ENCODE assay signal across 22 cellular contexts in the genomic region with DNA sequence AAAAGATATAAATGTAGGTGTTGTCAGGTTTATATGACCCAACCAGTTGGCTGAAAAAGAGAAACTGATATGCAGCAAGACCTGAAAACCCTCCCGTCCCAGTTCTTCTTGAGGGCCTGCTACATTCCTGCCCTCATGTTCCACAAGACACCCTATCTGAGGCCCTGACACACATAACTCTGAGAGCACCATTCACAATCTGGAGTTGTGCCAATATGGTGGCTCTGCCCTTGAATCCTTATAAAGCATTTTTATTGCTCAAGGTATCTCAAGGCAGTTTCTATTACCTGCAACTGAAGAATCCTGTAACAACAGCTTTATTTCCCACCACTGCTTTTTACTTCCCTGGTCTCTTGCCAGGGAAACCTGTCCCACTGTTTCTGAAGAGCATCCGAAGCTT. TPM values are rescaled to one million over a fixed set of nuclear protein-coding genes. Genes with fewer than 3 reads are reported as not detected.
A peak's percentile ranks its signal among the peaks of the same experiment; 100 is the strongest.
DNase-seq lines count a peak whose midpoint lies in the region; ATAC-seq and TF ChIP-seq lines count a peak whose summit lies in the region.
"Had no signal": no experiment of that assay in that cellular context is flagged by ENCODE, and none has a peak within 500 bp of the region (broad histone marks: within the 10 kb centered on the region; RNA-seq: fewer than 3 reads in every experiment).

No MANE protein-coding gene starts in this region.

- CTCF ChIA-PET in RWPE1 (lab: Yijun Ruan, JAX), result no interaction called here

- no peaks in the 10 kb centered on the region for H3K27me3 Mint-ChIP-seq in activated naive CD8-positive, alpha-beta T cell treated with anti-CD3 and anti-CD28 coated beads, Interleukin-2, amount 10 ng/mL, durations not matched to agents 7 days and 5 days
- no peaks in the 10 kb centered on the region for H3K27me3 Mint-ChIP-seq in activated naive CD8-positive, alpha-beta T cell treated with anti-CD3 and anti-CD28 coated beads for 36 hours
- H3K27me3 Mint-ChIP-seq: CD4-positive, alpha-beta memory T cell had no signal

- TF ChIP-seq CTCF in RWPE1 (conservative IDR thresholded peaks at IDR 0.05; ENCODE audit: low read depth), result no peak
- no peak for TF ChIP-seq CTCF in transverse colon (IDR thresholded peaks at IDR 0.05)

- H3K36me3 Mint-ChIP-seq in activated naive CD8-positive, alpha-beta T cell treated with anti-CD3 and anti-CD28 coated beads, Interleukin-2, amount 10 ng/mL, durations not matched to agents 7 days and 5 days, result peaks cover 72% of the 10 kb centered on the region
- H3K36me3 Mint-ChIP-seq in activated naive CD8-positive, alpha-beta T cell treated with anti-CD3 and anti-CD28 coated beads for 36 hours, result peaks cover 64% of the 10 kb centered on the region

- H3K4me1 Mint-ChIP-seq in activated naive CD8-positive, alpha-beta T cell treated with anti-CD3 and anti-CD28 coated beads, Interleukin-2, amount 10 ng/mL, durations not matched to agents 7 days and 5 days, result peaks cover 35% of the 10 kb centered on the region
- H3K4me1 Mint-ChIP-seq in activated naive CD8-positive, alpha-beta T cell treated with anti-CD3 and anti-CD28 coated beads for 36 hours, result peaks cover 34% of the 10 kb centered on the region

- ATAC-seq in activated naive CD8-positive, alpha-beta T cell treated with anti-CD3 and anti-CD28 coated beads, Interleukin-2, amount 10 ng/mL, durations not matched to agents 7 days and 5 days (ENCODE audit: low read depth), result no peak
- ATAC-seq in left colon, result peak; percentile 81
- ATAC-seq: A549 had no signal

- in situ Hi-C loops in transverse colon (cut with MboI; ENCODE audit: low pct_ligation_motif_present in 1 of 4, low pct_unique_long_range_greater_than_20kb in 1 of 4, low sequenced_read_pairs in 3 of 4), result no loop called here
- in situ Hi-C loops in HAP-1 (cut with MboI; ENCODE audit: low sequenced_read_pairs), result no loop called here

- WGBS in transverse colon (ENCODE audit: low coverage in 1 of 2), 2 donors, result 36 to 54% methylated on average over 1 to 2 of the region's 2 CpGs

- H3K4me3 ChIP-seq in transverse colon (no peak overlapping the region), HAP-1 (no peak overlapping the region)
- H3K4me3 ChIP-seq: A549 had no signal

- no peak for DNase-seq in activated naive CD8-positive, alpha-beta T cell treated with anti-CD3 and anti-CD28 coated beads, Interleukin-2, amount 10 ng/mL, durations not matched to agents 7 days and 5 days
- no peak for DNase-seq in activated naive CD8-positive, alpha-beta T cell treated with anti-CD3 and anti-CD28 coated beads for 36 hours
- DNase-seq in RWPE1 (ENCODE audit: low spot score) (no peak), left colon (peak in 1 of 2 donors; percentile 54), transverse colon (peak; percentile 37), NCI-H345 treated with DMSO at 0.1 percent for 48 hours (lab: John Stamatoyannopoulos, UW; ENCODE audit: unreplicated experiment) (no peak), AG20443 (ENCODE audit: low spot score) (no peak), HAP-1 (ENCODE audit: low spot score in 2 of 2) (no peak)
- DNase-seq: CD4-positive, alpha-beta memory T cell; DND-41; H7; HFFc6; KBM-7; MM.1S; NCI-H1048; NCI-H1417 treated with DMSO at 0.1 percent for 48 hours; NCI-H187; NCI-H2227 treated with DMSO at 0.1 percent for 48 hours; NCI-H510A treated with DMSO at 0.1 percent for 48 hours; NCI-H748 treated with DMSO at 0.1 percent for 48 hours had no signal

- no peak for TF ChIP-seq POLR2A in transverse colon (IDR thresholded peaks at IDR 0.05)

- TF ChIP-seq EP300 in transverse colon (IDR thresholded peaks at IDR 0.05; ENCODE audit: low read depth), result no peak

- POLR2A ChIA-PET in activated naive CD8-positive, alpha-beta T cell treated with anti-CD3 and anti-CD28 coated beads, Interleukin-2, amount 10 ng/mL, durations not matched to agents 7 days and 5 days (lab: Charles Lee), result no interaction called here
- POLR2A ChIA-PET in RWPE1 (lab: Yijun Ruan, JAX; ENCODE audit: low non-redundant PET), result no interaction called here

- H3K27me3 ChIP-seq in transverse colon, result no peaks in the 10 kb centered on the region
- H3K27me3 ChIP-seq in HAP-1 (ENCODE audit: low read depth), result no peaks in the 10 kb centered on the region

- intact Hi-C loops in left colon (cut with DNase I, micrococcal nuclease) (no loop called here), transverse colon (cut with DNase I; ENCODE audit: low total_unique reads) (no loop called here)

- H3K27ac Mint-ChIP-seq in activated naive CD8-positive, alpha-beta T cell treated with anti-CD3 and anti-CD28 coated beads, Interleukin-2, amount 10 ng/mL, durations not matched to agents 7 days and 5 days, result peak overlapping the region; percentile 55
- no peak overlapping the region for H3K27ac Mint-ChIP-seq in activated naive CD8-positive, alpha-beta T cell treated with anti-CD3 and anti-CD28 coated beads for 36 hours
- H3K27ac Mint-ChIP-seq: HFFc6 had no signal

- H3K27ac ChIP-seq in RWPE1 (peak overlapping the region; percentile 60), transverse colon (peak overlapping the region; percentile 4 to 53 (median 44))
- H3K27ac ChIP-seq: A549, HL-60 had no signal

- H3K36me3 ChIP-seq in transverse colon (no peaks in the 10 kb centered on the region), HAP-1 (replicated peaks) (peaks cover 11% of the 10 kb centered on the region)

- H3K4me1 ChIP-seq in transverse colon (peaks cover 0 to 51% (median 29%) of the 10 kb centered on the region in 4 donors), HAP-1 (peaks cover 12% of the 10 kb centered on the region)
- H3K4me1 ChIP-seq: A549 had no signal

- no peaks in the 10 kb centered on the region for H3K9me3 Mint-ChIP-seq in activated naive CD8-positive, alpha-beta T cell treated with anti-CD3 and anti-CD28 coated beads, Interleukin-2, amount 10 ng/mL, durations not matched to agents 7 days and 5 days
- peaks cover under 1% of the 10 kb centered on the region for H3K9me3 Mint-ChIP-seq in activated naive CD8-positive, alpha-beta T cell treated with anti-CD3 and anti-CD28 coated beads for 36 hours
- H3K9me3 Mint-ChIP-seq: HFFc6 had no signal

- H3K4me3 Mint-ChIP-seq in activated naive CD8-positive, alpha-beta T cell treated with anti-CD3 and anti-CD28 coated beads, Interleukin-2, amount 10 ng/mL, durations not matched to agents 7 days and 5 days, result no peak overlapping the region
- no peak overlapping the region for H3K4me3 Mint-ChIP-seq in activated naive CD8-positive, alpha-beta T cell treated with anti-CD3 and anti-CD28 coated beads for 36 hours
- H3K4me3 Mint-ChIP-seq: HFFc6 had no signal

- H3K9me3 ChIP-seq in transverse colon (no peaks in the 10 kb centered on the region), HAP-1 (no peaks in the 10 kb centered on the region)
- H3K9me3 ChIP-seq: A549 had no signal

RNA-seq across cellular contexts. Expression of a gene that starts 17.0 kb away (rescaled TPM):
- total RNA-seq in activated naive CD8-positive, alpha-beta T cell treated with anti-CD3 and anti-CD28 coated beads, Interleukin-2, amount 10 ng/mL, durations not matched to agents 7 days and 5 days, result 10 to 100 TPM; 92.9 to 99.4 TPM
- 10 to 100 TPM; 90.2 to 96.5 TPM for total RNA-seq in activated naive CD8-positive, alpha-beta T cell treated with anti-CD3 and anti-CD28 coated beads for 36 hours
- 100 to 1,000 TPM in 1 of 2 donors, 10 to 100 TPM in 1; 77.5 to 115 TPM for total RNA-seq in left colon
- total RNA-seq in transverse colon, result 100 to 1,000 TPM; 108 to 298 (median 127) TPM
